ENCODE assay signal across 8 cellular contexts in genomic region chr14:50954811-50955372, GRCh38. TPM values are rescaled to one million over a fixed set of nuclear protein-coding genes. Genes with fewer than 3 reads are reported as not detected.
DNase-seq lines count a peak whose midpoint lies in the region; ATAC-seq and TF ChIP-seq lines count a peak whose summit lies in the region.

No MANE protein-coding gene starts in this region.

- H3K9me3 ChIP-seq in right lobe of liver (no peaks in the 10 kb centered on the region), upper lobe of right lung (no peaks in the 10 kb centered on the region)

- no peak for DNase-seq in AG09319 (ENCODE audit: extremely low read depth, low read depth)
- peak; percentile 40 for DNase-seq in NCI-H446 treated with DMSO at 0.1 percent for 48 hours (lab: John Stamatoyannopoulos, UW)
- DNase-seq in cerebellum (ENCODE audit: low spot score): peak; percentile 81
- DNase-seq in right lobe of liver: no peak
- DNase-seq in upper lobe of right lung: no peak

- intact Hi-C loops in right lobe of liver (cut with DNase I): no loop called here
- intact Hi-C loops in upper lobe of right lung (cut with DNase I): no loop called here

- ATAC-seq in GM18867 (IDR thresholded peaks at IDR 0.05; ENCODE audit: unreplicated experiment) (peak; percentile 52), right lobe of liver (peak; percentile 70 to 87 (median 78)), upper lobe of right lung (peak; percentile 82), GM21528 (IDR thresholded peaks at IDR 0.05; ENCODE audit: low FRiP score, unreplicated experiment) (no peak), GM21576 (IDR thresholded peaks at IDR 0.05; ENCODE audit: unreplicated experiment) (no peak)

- H3K36me3 ChIP-seq in right lobe of liver (no peaks in the 10 kb centered on the region), upper lobe of right lung (no peaks in the 10 kb centered on the region)

- TF ChIP-seq CTCF in AG09319 (IDR thresholded peaks at IDR 0.05; ENCODE audit: low read depth, low read length) (peak; percentile 77), right lobe of liver (IDR thresholded peaks at IDR 0.05) (peak; percentile 50 to 71 (median 64)), upper lobe of right lung (IDR thresholded peaks at IDR 0.05) (peak; percentile 65)

- 7% methylated on average over 1 of the region's 1 CpG for WGBS in right lobe of liver (ENCODE audit: insufficient coverage, low coverage, low lambda C conversion rate, missing lambda C conversion rate)

- H3K4me3 ChIP-seq in right lobe of liver (no peak overlapping the region), upper lobe of right lung (no peak overlapping the region)

- H3K4me1 ChIP-seq in right lobe of liver (no peaks in the 10 kb centered on the region), upper lobe of right lung (peaks cover 9% of the 10 kb centered on the region)

- H3K27ac ChIP-seq in right lobe of liver (peak overlapping the region in 1 of 3 donors; percentile 7), upper lobe of right lung (no peak overlapping the region)

- H3K27me3 ChIP-seq in right lobe of liver: no peaks in the 10 kb centered on the region
- no peaks in the 10 kb centered on the region for H3K27me3 ChIP-seq in upper lobe of right lung

- no peak for TF ChIP-seq POLR2A in right lobe of liver (IDR thresholded peaks at IDR 0.05)

RNA-seq across cellular contexts. Expression of gene PYGL, which starts 10.6 kb away (rescaled TPM):
- total RNA-seq in cerebellum (9.9 TPM), right lobe of liver (100 to 1,000 TPM in 3 of 6 experiments, 10 to 100 TPM in 3; 80.1 to 130 (median 107) TPM), upper lobe of right lung (46.3 TPM)

Comparison
In these comparisons a context has a peak if more than half of its experiments do, and no peak if none do; other contexts are left out.
1. DNase-seq: peak in NCI-H446 treated with DMSO at 0.1 percent for 48 hours (single experiment) and cerebellum (single experiment); none in AG09319 (single experiment), right lobe of liver (0 of 3) and upper lobe of right lung (single experiment).
2. ATAC-seq: peak in GM18867 (single experiment), right lobe of liver (4 of 4) and upper lobe of right lung (single experiment); none in GM21528 (single experiment) and GM21576 (single experiment).
3. Peak in every context shown above with its lines, with median percentiles within 50 percentile points of each other: CTCF ChIP-seq.